Comparison of ENCODE assay signal across 8 cellular contexts in the genomic region with DNA sequence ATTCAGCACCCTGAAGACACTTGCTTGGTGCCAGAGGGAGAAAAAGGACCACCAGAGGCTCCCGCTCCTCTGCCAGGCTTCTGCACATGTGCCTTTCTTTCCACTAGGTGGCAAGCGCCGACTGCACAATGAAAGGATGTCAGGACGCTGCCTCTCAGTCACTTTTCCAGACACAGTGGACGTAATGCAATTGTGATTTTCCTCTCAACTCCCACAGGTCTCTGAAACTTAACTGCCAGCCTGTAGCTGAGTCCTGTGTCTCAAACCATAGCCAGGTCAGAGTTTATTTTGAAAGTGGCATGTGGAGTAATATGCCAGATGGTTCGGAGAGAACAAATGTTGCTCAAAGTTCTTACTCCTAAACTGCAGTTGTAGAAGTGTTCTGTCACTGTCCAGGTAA.
DNase-seq lines count a peak whose midpoint lies in the region; FAIRE-seq and TF ChIP-seq lines count a peak whose summit lies in the region.

No MANE protein-coding gene starts in this region.

- no peak for TF ChIP-seq POLR2A in GM12892 (IDR thresholded peaks at IDR 0.05; ENCODE audit: low read depth, low read length)

- no peaks in the 10 kb centered on the region for H3K9me3 ChIP-seq in SJSA1 (replicated peaks)
- no peaks in the 10 kb centered on the region for H3K9me3 ChIP-seq in fibroblast of lung (ENCODE audit: control insufficient read depth, insufficient read depth, low read depth, low read length)
- H3K9me3 ChIP-seq in neural cell (ENCODE audit: low read length): no peaks in the 10 kb centered on the region
- no peaks in the 10 kb centered on the region for H3K9me3 ChIP-seq in effector memory CD4-positive, alpha-beta T cell (ENCODE audit: control insufficient read depth, low read length)

- H3K4me2 ChIP-seq in fibroblast of lung (ENCODE audit: extremely low read depth, insufficient read depth, low read length) (no peak overlapping the region), neural cell (ENCODE audit: low read length) (no peak overlapping the region)

- H3K4me3 ChIP-seq in SJSA1 (no peak overlapping the region), fibroblast of lung (replicated peaks in 1 of 4; ENCODE audit: control extremely low read depth in 1 of 4, insufficient read depth in 1 of 4, low read depth in 3 of 4, low read length in 4 of 4) (no peak overlapping the region), neural cell (ENCODE audit: low read length) (no peak overlapping the region)
- no peak overlapping the region for H3K4me3 ChIP-seq in effector memory CD4-positive, alpha-beta T cell (ENCODE audit: insufficient read depth, low read depth, low read length, poor library complexity, severe bottlenecking)

- no peak overlapping the region for H3K9ac ChIP-seq in fibroblast of lung (ENCODE audit: insufficient read depth, low read length)
- H3K9ac ChIP-seq in neural cell (ENCODE audit: low read length): no peak overlapping the region

- H3K4me1 ChIP-seq in SJSA1 (replicated peaks) (no peaks in the 10 kb centered on the region), fibroblast of lung (ENCODE audit: control insufficient read depth, extremely low read depth, insufficient read depth, low read length) (no peaks in the 10 kb centered on the region)
- H3K4me1 ChIP-seq in effector memory CD4-positive, alpha-beta T cell (ENCODE audit: control insufficient read depth, insufficient read depth, low read length, poor library complexity, severe bottlenecking): no peaks in the 10 kb centered on the region

- no peak overlapping the region for H3K27ac ChIP-seq in SJSA1
- no peak overlapping the region for H3K27ac ChIP-seq in fibroblast of lung (ENCODE audit: insufficient read depth, low read length)
- H3K27ac ChIP-seq in neural cell (ENCODE audit: low read length): no peak overlapping the region
- no peak overlapping the region for H3K27ac ChIP-seq in effector memory CD4-positive, alpha-beta T cell (ENCODE audit: insufficient read depth, low read length, poor library complexity, severe bottlenecking)

- no peaks in the 10 kb centered on the region for H3K79me2 ChIP-seq in fibroblast of lung (ENCODE audit: control insufficient read depth, insufficient read depth, low read length)
- H3K79me2 ChIP-seq in neural cell (replicated peaks; ENCODE audit: insufficient read depth, low read length): no peaks in the 10 kb centered on the region

- FAIRE-seq in GM12892 (lab: Jason Lieb, UNC): no peak

- no peaks in the 10 kb centered on the region for H3K36me3 ChIP-seq in SJSA1
- H3K36me3 ChIP-seq in fibroblast of lung (ENCODE audit: control insufficient read depth, insufficient read depth, low read length): no peaks in the 10 kb centered on the region
- no peaks in the 10 kb centered on the region for H3K36me3 ChIP-seq in neural cell (ENCODE audit: insufficient read depth, low read length)
- H3K36me3 ChIP-seq in effector memory CD4-positive, alpha-beta T cell (ENCODE audit: control insufficient read depth, insufficient read depth, low read length): peaks cover 25% of the 10 kb centered on the region

- TF ChIP-seq CTCF in fibroblast of lung (conservative IDR thresholded peaks at IDR 0.05 in 1 of 2, IDR thresholded peaks at IDR 0.05 in 1 of 2; ENCODE audit: low read depth in 1 of 2, low read length in 2 of 2) (peak; percentile 83 to 92), neural cell (IDR thresholded peaks at IDR 0.05; ENCODE audit: poor library complexity, severe bottlenecking) (peak; percentile 96)

- TF ChIP-seq EP300 in neural cell (conservative IDR thresholded peaks at IDR 0.05; ENCODE audit: poor library complexity, severe bottlenecking): no peak

- TF ChIP-seq RAD21 in neural cell (conservative IDR thresholded peaks at IDR 0.05): peak; percentile 96

- H3K9me2 ChIP-seq in neural cell (ENCODE audit: insufficient read depth, low read length): no peaks in the 10 kb centered on the region

- peak; percentile 35 for DNase-seq in COLO829 (ENCODE audit: low spot score)
- peak; percentile 40 for DNase-seq in HuH-7.5 (ENCODE audit: low spot score)
- peak; percentile 19 to 47 for DNase-seq in SJSA1 (ENCODE audit: low read depth in 1 of 2, low spot score in 2 of 2)
- peak; percentile 70 to 72 for DNase-seq in fibroblast of lung (ENCODE audit: low read depth in 2 of 2)
- DNase-seq in stimulated activated CD8-positive, alpha-beta memory T cell treated with anti-CD3 and anti-CD28 coated beads, Interleukin-4, amount 100 ng/mL, for 48 hours: no peak
- DNase-seq in GM12892 (ENCODE audit: insufficient read length): no peak
- DNase-seq in effector memory CD4-positive, alpha-beta T cell: no peak

- no peak overlapping the region for H2AFZ ChIP-seq in fibroblast of lung (ENCODE audit: low read length)
- no peak overlapping the region for H2AFZ ChIP-seq in neural cell (ENCODE audit: low read depth, low read length)

- no peaks in the 10 kb centered on the region for H3F3A ChIP-seq in neural cell (ENCODE audit: insufficient read depth, low read length, poor library complexity, severe bottlenecking)

- H4K20me1 ChIP-seq in fibroblast of lung (ENCODE audit: control insufficient read depth, extremely low read depth, insufficient read depth, low read length): no peaks in the 10 kb centered on the region
- no peaks in the 10 kb centered on the region for H4K20me1 ChIP-seq in neural cell (ENCODE audit: insufficient read depth)

- H3K27me3 ChIP-seq in SJSA1 (replicated peaks) (no peaks in the 10 kb centered on the region), fibroblast of lung (ENCODE audit: control insufficient read depth, insufficient read depth, low read length) (no peaks in the 10 kb centered on the region), neural cell (ENCODE audit: insufficient read depth, low read depth, low read length) (no peaks in the 10 kb centered on the region)
- H3K27me3 ChIP-seq in effector memory CD4-positive, alpha-beta T cell (replicated peaks; ENCODE audit: control insufficient read depth, insufficient read depth, low read length, poor library complexity, severe bottlenecking): no peaks in the 10 kb centered on the region

TF ChIP-seq in neural cell, 6 proteins besides CTCF, POLR2A, EP300 and RAD21:
- no peak for TF ChIP-seq TAF1 (IDR thresholded peaks at IDR 0.05; ENCODE audit: low read depth)
- TF ChIP-seq SMC3 (conservative IDR thresholded peaks at IDR 0.05; ENCODE audit: poor library complexity): peak; percentile 92

Comparison
In these comparisons a context has a peak if more than half of its experiments do, and no peak if none do; other contexts are left out.
1. DNase-seq: peak in COLO829 (single experiment), HuH-7.5 (single experiment), SJSA1 (2 of 2) and fibroblast of lung (2 of 2); none in stimulated activated CD8-positive, alpha-beta memory T cell treated with anti-CD3 and anti-CD28 coated beads, Interleukin-4, amount 100 ng/mL, for 48 hours (single experiment), GM12892 (single experiment) and effector memory CD4-positive, alpha-beta T cell (0 of 3).